ENCODE assay signal across 8 cellular contexts in the genomic region with DNA sequence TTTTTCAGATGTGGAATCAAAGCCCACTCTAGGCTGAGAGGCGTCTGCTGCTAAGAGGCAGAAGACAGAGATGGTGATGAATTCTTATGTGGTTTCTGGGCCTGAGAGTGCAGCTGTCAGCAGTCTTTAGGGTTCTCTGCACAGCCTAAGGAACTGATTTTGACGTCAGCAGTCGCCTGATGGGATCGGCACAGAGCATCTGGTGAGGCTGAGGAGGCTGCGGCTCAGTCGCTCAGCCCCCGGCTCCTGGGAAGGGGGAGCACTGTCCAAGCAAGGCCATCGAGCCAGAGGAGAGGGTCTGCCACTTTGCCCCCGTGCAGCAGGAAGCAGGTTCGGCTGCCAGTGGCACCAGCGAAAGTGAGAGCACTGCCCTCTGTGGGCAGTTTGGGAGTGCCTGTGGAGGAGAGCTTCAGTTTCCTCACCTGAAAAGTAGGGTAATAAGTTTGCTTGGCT.
DNase-seq lines count a peak whose midpoint lies in the region; ATAC-seq, FAIRE-seq and TF ChIP-seq lines count a peak whose summit lies in the region.

No MANE protein-coding gene starts in this region.

- in situ Hi-C loops in K562 (cut with MboI): no loop called here

- H3K9me3 ChIP-seq in CD8-positive, alpha-beta T cell (ENCODE audit: low read length): no peaks in the 10 kb centered on the region
- H3K9me3 ChIP-seq in K562 (replicated peaks; ENCODE audit: control insufficient read depth, insufficient read depth, low read depth, low read length): no peaks in the 10 kb centered on the region
- H3K9me3 ChIP-seq in right lobe of liver: no peaks in the 10 kb centered on the region
- H3K9me3 ChIP-seq in thoracic aorta: no peaks in the 10 kb centered on the region

- no peaks in the 10 kb centered on the region for H3K27me3 ChIP-seq in CD8-positive, alpha-beta T cell (ENCODE audit: insufficient read depth, low read length)
- H3K27me3 ChIP-seq in K562 (ENCODE audit: control insufficient read depth in 2 of 2, insufficient read depth in 2 of 2, low read length in 2 of 2) (no peaks in the 10 kb centered on the region), right lobe of liver (no peaks in the 10 kb centered on the region), thoracic aorta (replicated peaks; ENCODE audit: insufficient read depth) (no peaks in the 10 kb centered on the region)

- no peak for FAIRE-seq in K562 (lab: Jason Lieb, UNC)

- no peak overlapping the region for H2AFZ ChIP-seq in K562 (ENCODE audit: low read depth, low read length)

- intact Hi-C loops in CD8-positive, alpha-beta T cell (cut with DNase I, micrococcal nuclease): no loop called here
- intact Hi-C loops in K562 (cut with micrococcal nuclease): no loop called here
- intact Hi-C loops in right lobe of liver (cut with DNase I): no loop called here

- no peak for TF ChIP-seq EP300 in K562 (IDR thresholded peaks at IDR 0.05; ENCODE audit: low read length)

- CTCF ChIA-PET in CD8-positive, alpha-beta T cell (lab: Charles Lee): interaction anchor here (1.2 to 1.4 kb wide), 2 partner anchors 156 to 162 kb away, joined by 3 read pairs; no protein-coding TSS in a partner anchor
- CTCF ChIA-PET in K562 (lab: Yijun Ruan, JAX; ENCODE audit: low intra/inter-chr PET ratio): no interaction called here

- H3K4me3 Mint-ChIP-seq in CD8-positive, alpha-beta T cell: no peak overlapping the region

- H3K9ac ChIP-seq in K562 (ENCODE audit: insufficient read depth in 1 of 2, low read depth in 2 of 2, low read length in 2 of 2): peak overlapping the region in 1 of 2 experiments; percentile 49; a peak in 1 of 4 replicates

- no peak overlapping the region for H3K4me3 ChIP-seq in CD8-positive, alpha-beta T cell (ENCODE audit: low read depth, low read length)
- H3K4me3 ChIP-seq in K562 (no peak overlapping the region), right lobe of liver (no peak overlapping the region), thoracic aorta (peak overlapping the region; percentile 30)

- no peaks in the 10 kb centered on the region for H3K79me2 ChIP-seq in K562 (ENCODE audit: control insufficient read depth, insufficient read depth, low read length)

- no TSS peak for BruUV-seq in K562 (replicated peaks; lab: Mats Ljungman, UMichigan)

- WGBS in K562 (ENCODE audit: insufficient coverage, low coverage, missing lambda C conversion rate): 75% methylated on average over 11 of the region's 11 CpGs
- 65% methylated on average over 5 of the region's 11 CpGs for WGBS in right lobe of liver (ENCODE audit: insufficient coverage, low coverage, low lambda C conversion rate, missing lambda C conversion rate)

- peak in 5 of 7 experiments; percentile 2 to 53 (median 12) for DNase-seq in CD8-positive, alpha-beta T cell
- DNase-seq in NCI-H187 (lab: John Stamatoyannopoulos, UW) (peak; percentile 47 to 71), K562 (ENCODE audit: extremely low read depth in 1 of 4, low spot score in 3 of 4) (no peak), right lobe of liver (peak in 1 of 3 donors; percentile 52), thoracic aorta (ENCODE audit: low spot score) (no peak), NCI-H748 (lab: John Stamatoyannopoulos, UW; ENCODE audit: unreplicated experiment) (no peak), epidermal melanocyte (ENCODE audit: insufficient read length, low spot score) (no peak)

- POLR2A ChIA-PET in CD8-positive, alpha-beta T cell (lab: Charles Lee): no interaction called here
- POLR2A ChIA-PET in K562 (lab: Yijun Ruan, JAX): interaction anchor here (0.7 to 1.7 kb wide), 2 partner anchors 13 to 31 kb away, joined by 4 to 5 read pairs; no protein-coding TSS in a partner anchor

- H3K36me3 ChIP-seq in CD8-positive, alpha-beta T cell (ENCODE audit: insufficient read depth, low read length): no peaks in the 10 kb centered on the region
- H3K36me3 ChIP-seq in K562 (ENCODE audit: control insufficient read depth, insufficient read depth, low read length) (no peaks in the 10 kb centered on the region), right lobe of liver (peaks cover 0 to 9% (median 0%) of the 10 kb centered on the region in 4 donors), thoracic aorta (no peaks in the 10 kb centered on the region)

- no peaks in the 10 kb centered on the region for H3K9me3 Mint-ChIP-seq in CD8-positive, alpha-beta T cell

- TF ChIP-seq POLR2A in K562 (conservative IDR thresholded peaks at IDR 0.05): no peak
- peak; percentile 47 for TF ChIP-seq POLR2A in right lobe of liver (IDR thresholded peaks at IDR 0.05)

- peak; percentile 52 for ATAC-seq in CD8-positive, alpha-beta T cell
- no peak for ATAC-seq in K562
- ATAC-seq in right lobe of liver: peak; percentile 25 to 46 (median 30)
- ATAC-seq in thoracic aorta (ENCODE audit: insufficient number of reproducible peaks, low FRiP score, low read depth): no peak
- no peak for ATAC-seq in GM21529 (IDR thresholded peaks at IDR 0.05; ENCODE audit: unreplicated experiment)

- H3K4me1 Mint-ChIP-seq in CD8-positive, alpha-beta T cell (ENCODE audit: low read depth): peaks cover 12% of the 10 kb centered on the region

- H3K27ac Mint-ChIP-seq in CD8-positive, alpha-beta T cell: no peak overlapping the region

- no peak overlapping the region for H3K4me2 ChIP-seq in K562 (ENCODE audit: insufficient read depth, low read length)

- H3K36me3 Mint-ChIP-seq in CD8-positive, alpha-beta T cell: peaks cover 14% of the 10 kb centered on the region

- peak; percentile 22 for TF ChIP-seq CTCF in CD8-positive, alpha-beta T cell (IDR thresholded peaks at IDR 0.05)
- TF ChIP-seq CTCF in K562 (IDR thresholded peaks at IDR 0.05 in 2 of 3, conservative IDR thresholded peaks at IDR 0.05 in 1 of 3; ENCODE audit: insufficient read depth in 2 of 3, low read depth in 1 of 3, low read length in 3 of 3) (peak; percentile 5 to 29 (median 14); a peak in 1 of 6 replicates), right lobe of liver (IDR thresholded peaks at IDR 0.05) (no peak), thoracic aorta (IDR thresholded peaks at IDR 0.05) (no peak)

- peaks cover 17% of the 10 kb centered on the region for H3K4me1 ChIP-seq in CD8-positive, alpha-beta T cell (ENCODE audit: insufficient read depth, low read length)
- H3K4me1 ChIP-seq in K562 (replicated peaks in 1 of 2; ENCODE audit: control insufficient read depth in 2 of 2, insufficient read depth in 2 of 2, low read length in 2 of 2): peaks cover 0 to 5% of the 10 kb centered on the region in 2 experiments; a peak in 4 of 5 replicates
- peaks cover 0 to 20% (median 2%) of the 10 kb centered on the region in 4 donors for H3K4me1 ChIP-seq in right lobe of liver
- peaks cover 90 to 98% of the 10 kb centered on the region in 2 donors for H3K4me1 ChIP-seq in thoracic aorta (ENCODE audit: control insufficient read depth in 1 of 2, low read depth in 2 of 2)

- H3K27ac ChIP-seq in CD8-positive, alpha-beta T cell (ENCODE audit: low read depth, low read length): no peak overlapping the region
- H3K27ac ChIP-seq in K562 (ENCODE audit: extremely low read depth, low read depth, low read length) (no peak overlapping the region), right lobe of liver (peak overlapping the region; percentile 24 to 74 (median 47)), thoracic aorta (peak overlapping the region; percentile 88 to 90)

- no peak for TF ChIP-seq RAD21 in K562 (CRISPR knock-in tag; conservative IDR thresholded peaks at IDR 0.05 in 1 of 2, IDR thresholded peaks at IDR 0.05 in 1 of 2)

- H4K20me1 ChIP-seq in K562 (replicated peaks; ENCODE audit: control insufficient read depth, insufficient read depth, low read length): peaks cover 8% of the 10 kb centered on the region; the same call in 1 of the 2 replicates

- no peaks in the 10 kb centered on the region for H3K27me3 Mint-ChIP-seq in CD8-positive, alpha-beta T cell (ENCODE audit: low read depth)

- H3K9me1 ChIP-seq in K562 (ENCODE audit: control insufficient read depth, insufficient read depth, low read length): no peaks in the 10 kb centered on the region

TF ChIP-seq in K562, 482 proteins besides CTCF, POLR2A, EP300 and RAD21 (continues in another document):
- TF ChIP-seq, protein P1, sequence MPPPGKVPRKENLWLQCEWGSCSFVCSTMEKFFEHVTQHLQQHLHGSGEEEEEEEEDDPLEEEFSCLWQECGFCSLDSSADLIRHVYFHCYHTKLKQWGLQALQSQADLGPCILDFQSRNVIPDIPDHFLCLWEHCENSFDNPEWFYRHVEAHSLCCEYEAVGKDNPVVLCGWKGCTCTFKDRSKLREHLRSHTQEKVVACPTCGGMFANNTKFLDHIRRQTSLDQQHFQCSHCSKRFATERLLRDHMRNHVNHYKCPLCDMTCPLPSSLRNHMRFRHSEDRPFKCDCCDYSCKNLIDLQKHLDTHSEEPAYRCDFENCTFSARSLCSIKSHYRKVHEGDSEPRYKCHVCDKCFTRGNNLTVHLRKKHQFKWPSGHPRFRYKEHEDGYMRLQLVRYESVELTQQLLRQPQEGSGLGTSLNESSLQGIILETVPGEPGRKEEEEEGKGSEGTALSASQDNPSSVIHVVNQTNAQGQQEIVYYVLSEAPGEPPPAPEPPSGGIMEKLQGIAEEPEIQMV (tag; conservative IDR thresholded peaks at IDR 0.05; ENCODE audit: low read depth): no peak
- no peak for TF ChIP-seq OTX1 (CRISPR knock-in tag; IDR thresholded peaks at IDR 0.05)
- TF ChIP-seq BRF1 (IDR thresholded peaks at IDR 0.05; ENCODE audit: borderline replicate concordance, extremely low read depth, insufficient read length): no peak
- TF ChIP-seq, protein P2, sequence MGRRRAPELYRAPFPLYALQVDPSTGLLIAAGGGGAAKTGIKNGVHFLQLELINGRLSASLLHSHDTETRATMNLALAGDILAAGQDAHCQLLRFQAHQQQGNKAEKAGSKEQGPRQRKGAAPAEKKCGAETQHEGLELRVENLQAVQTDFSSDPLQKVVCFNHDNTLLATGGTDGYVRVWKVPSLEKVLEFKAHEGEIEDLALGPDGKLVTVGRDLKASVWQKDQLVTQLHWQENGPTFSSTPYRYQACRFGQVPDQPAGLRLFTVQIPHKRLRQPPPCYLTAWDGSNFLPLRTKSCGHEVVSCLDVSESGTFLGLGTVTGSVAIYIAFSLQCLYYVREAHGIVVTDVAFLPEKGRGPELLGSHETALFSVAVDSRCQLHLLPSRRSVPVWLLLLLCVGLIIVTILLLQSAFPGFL (CRISPR knock-in tag; IDR thresholded peaks at IDR 0.05): no peak
- TF ChIP-seq ZNF146 (CRISPR knock-in tag; IDR thresholded peaks at IDR 0.05; ENCODE audit: unreplicated experiment): no peak
- TF ChIP-seq SOX6 (IDR thresholded peaks at IDR 0.05): no peak
- TF ChIP-seq ZNF695 (CRISPR knock-in tag; IDR thresholded peaks at IDR 0.05): no peak
- no peak for TF ChIP-seq RCOR1 (IDR thresholded peaks at IDR 0.05; ENCODE audit: borderline replicate concordance in 1 of 2, low read depth in 2 of 2, low read length in 2 of 2)

Comparison
In these comparisons a context has a peak if more than half of its experiments do, and no peak if none do; other contexts are left out.
1. ATAC-seq: peak in CD8-positive, alpha-beta T cell (single experiment) and right lobe of liver (4 of 4); none in K562 (single experiment), thoracic aorta (single experiment) and GM21529 (single experiment).
2. DNase-seq: peak in CD8-positive, alpha-beta T cell (5 of 7) and NCI-H187 (2 of 2); none in K562 (0 of 4), thoracic aorta (single experiment), NCI-H748 (single experiment) and epidermal melanocyte (single experiment).
3. H3K27ac ChIP-seq: peak in right lobe of liver (3 of 3) and thoracic aorta (2 of 2); none in CD8-positive, alpha-beta T cell (single experiment) and K562 (single experiment).
4. CTCF ChIP-seq: peak in CD8-positive, alpha-beta T cell (single experiment) and K562 (3 of 3); none in right lobe of liver (0 of 4) and thoracic aorta (single experiment).